Comparison of ENCODE assay signal across 1 cellular context in the genomic region with DNA sequence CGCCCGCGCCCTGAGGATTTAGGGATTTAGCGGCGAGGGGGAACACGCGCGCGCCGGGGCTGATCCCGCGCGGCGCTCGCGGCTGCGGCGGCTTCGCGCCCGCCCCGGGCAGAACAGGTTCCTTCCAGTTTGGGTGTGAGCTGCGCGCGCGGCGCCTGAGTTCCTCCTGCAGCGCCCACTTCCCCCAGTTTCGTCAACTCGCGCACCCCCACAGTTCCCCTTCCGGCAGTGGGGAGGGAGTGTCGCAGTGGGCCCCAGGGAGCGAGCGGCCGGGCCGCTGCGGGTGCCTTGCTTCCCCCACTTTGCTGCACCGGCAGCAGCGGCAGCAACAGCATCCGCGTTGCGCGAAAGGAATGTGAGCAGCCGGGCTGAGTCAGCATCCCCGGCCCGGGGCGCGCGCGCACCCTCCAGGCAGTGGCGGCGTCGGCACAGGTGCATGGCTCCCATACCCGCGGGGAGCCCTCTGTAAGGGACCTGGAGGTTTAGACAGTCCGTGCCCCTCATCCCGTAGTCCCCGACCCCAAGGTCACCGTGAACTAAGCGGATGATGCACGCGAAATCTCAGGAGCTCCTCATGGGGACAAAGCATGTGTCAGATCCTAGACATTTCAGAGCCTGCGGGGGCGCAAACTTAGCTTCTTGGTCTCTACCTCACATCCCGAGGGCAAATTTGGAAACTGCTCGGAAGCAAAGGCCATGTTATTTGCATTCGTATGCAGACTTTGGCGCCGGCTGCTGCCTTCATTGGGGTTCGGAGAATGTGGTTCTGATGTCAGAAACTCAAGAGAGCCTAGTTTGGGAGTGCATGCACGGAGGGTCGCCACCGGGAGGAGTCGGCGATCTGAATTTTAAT.
TF ChIP-seq lines count a peak whose summit lies in the region.

No MANE protein-coding gene starts in this region.

TF ChIP-seq in GM12878, 131 proteins besides CTCF, POLR2A, EP300 and RAD21 (continued from another document and continues in another):
- TF ChIP-seq ETV6 (conservative IDR thresholded peaks at IDR 0.05 in 1 of 2, IDR thresholded peaks at IDR 0.05 in 1 of 2; ENCODE audit: borderline replicate concordance in 1 of 2, low read depth in 1 of 2) (peak in 1 of 2 experiments; percentile 93; a peak in 2 of 4 replicates), STAT3 (IDR thresholded peaks at IDR 0.05; ENCODE audit: low read depth, low read length) (no peak), GATAD2B (conservative IDR thresholded peaks at IDR 0.05; ENCODE audit: low read depth) (peak; percentile 73; the same call in 1 of the 2 replicates), FOXK2 (IDR thresholded peaks at IDR 0.05) (no peak), ATF7 (IDR thresholded peaks at IDR 0.05; ENCODE audit: low read depth) (no peak), REST (IDR thresholded peaks at IDR 0.05; ENCODE audit: low read depth, low read length) (0 out of 2 replicates have a peak, but pooled peaks have one; percentile 21), RCOR1 (conservative IDR thresholded peaks at IDR 0.05; ENCODE audit: low read depth, low read length) (0 out of 2 replicates have a peak, but pooled peaks have one; percentile 42), ASH2L (IDR thresholded peaks at IDR 0.05; ENCODE audit: borderline replicate concordance, low read depth) (0 out of 2 replicates have a peak, but pooled peaks have one; percentile 55), SREBF1 (IDR thresholded peaks at IDR 0.05; ENCODE audit: low read length) (no peak), PML (IDR thresholded peaks at IDR 0.05; ENCODE audit: low read length) (peak; percentile 85), YBX1 (IDR thresholded peaks at IDR 0.05) (no peak), TBL1XR1 (IDR thresholded peaks at IDR 0.05; ENCODE audit: low read depth, low read length) (no peak), TCF12 (IDR thresholded peaks at IDR 0.05; ENCODE audit: low read depth, low read length) (peak; percentile 68; the same call in 1 of the 2 replicates), WRNIP1 (IDR thresholded peaks at IDR 0.05; ENCODE audit: borderline replicate concordance, low read depth, low read length) (no peak), IRF4 (IDR thresholded peaks at IDR 0.05; ENCODE audit: low read depth, low read length) (0 out of 2 replicates have a peak, but pooled peaks have one; percentile 13), CBFB (IDR thresholded peaks at IDR 0.05; ENCODE audit: low read depth) (peak; percentile 41; the same call in 1 of the 2 replicates), BMI1 (IDR thresholded peaks at IDR 0.05; ENCODE audit: borderline replicate concordance) (no peak), KDM1A (IDR thresholded peaks at IDR 0.05; ENCODE audit: borderline replicate concordance) (no peak), SP1 (IDR thresholded peaks at IDR 0.05; ENCODE audit: low read depth, low read length) (no peak), MTA3 (IDR thresholded peaks at IDR 0.05; ENCODE audit: borderline replicate concordance, low read length) (no peak), RB1 (IDR thresholded peaks at IDR 0.05; ENCODE audit: borderline replicate concordance) (no peak), SUZ12 (IDR thresholded peaks at IDR 0.05; ENCODE audit: unreplicated experiment) (no peak), NBN (IDR thresholded peaks at IDR 0.05) (peak; percentile 65; the same call in 1 of the 2 replicates), CBX5 (IDR thresholded peaks at IDR 0.05; ENCODE audit: low read depth) (peak; percentile 67; the same call in 1 of the 2 replicates), NRF1 (conservative IDR thresholded peaks at IDR 0.05; ENCODE audit: low read depth, low read length) (peak; percentile 36; the same call in 1 of the 2 replicates), ZBTB33 (IDR thresholded peaks at IDR 0.05) (no peak), CBX3 (IDR thresholded peaks at IDR 0.05; ENCODE audit: borderline replicate concordance, low read depth) (no peak), POLR2AphosphoS5 (IDR thresholded peaks at IDR 0.05; ENCODE audit: low read length) (peak; percentile 81), BHLHE40 (IDR thresholded peaks at IDR 0.05; ENCODE audit: borderline replicate concordance in 1 of 2, low read depth in 2 of 2, low read length in 1 of 2) (peak in 1 of 2 experiments; percentile 42; a peak in 2 of 4 replicates), KLF5 (IDR thresholded peaks at IDR 0.05; ENCODE audit: partially characterized antibody) (no peak), CREM (IDR thresholded peaks at IDR 0.05; ENCODE audit: low read depth) (peak; percentile 43; the same call in 1 of the 2 replicates), MYC (IDR thresholded peaks at IDR 0.05; ENCODE audit: insufficient read depth, insufficient read length, insufficient replicate concordance, low read length, severe bottlenecking) (no peak), ZSCAN29 (IDR thresholded peaks at IDR 0.05) (no peak), ZNF24 (IDR thresholded peaks at IDR 0.05) (no peak), ATF3 (IDR thresholded peaks at IDR 0.05; ENCODE audit: borderline replicate concordance, extremely low read depth, low read depth, low read length) (no peak), NFIC (IDR thresholded peaks at IDR 0.05; ENCODE audit: low read depth, low read length) (no peak), BCLAF1 (IDR thresholded peaks at IDR 0.05) (no peak), USF2 (IDR thresholded peaks at IDR 0.05; ENCODE audit: borderline replicate concordance, low read depth, low read length) (no peak), SMARCA5 (IDR thresholded peaks at IDR 0.05) (no peak), JUND (IDR thresholded peaks at IDR 0.05; ENCODE audit: low read depth, low read length) (no peak), ATF2 (IDR thresholded peaks at IDR 0.05; ENCODE audit: low read length) (no peak)
- TF ChIP-seq, protein P1, sequence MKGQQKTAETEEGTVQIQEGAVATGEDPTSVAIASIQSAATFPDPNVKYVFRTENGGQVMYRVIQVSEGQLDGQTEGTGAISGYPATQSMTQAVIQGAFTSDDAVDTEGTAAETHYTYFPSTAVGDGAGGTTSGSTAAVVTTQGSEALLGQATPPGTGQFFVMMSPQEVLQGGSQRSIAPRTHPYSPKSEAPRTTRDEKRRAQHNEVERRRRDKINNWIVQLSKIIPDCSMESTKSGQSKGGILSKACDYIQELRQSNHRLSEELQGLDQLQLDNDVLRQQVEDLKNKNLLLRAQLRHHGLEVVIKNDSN (IDR thresholded peaks at IDR 0.05; ENCODE audit: borderline replicate concordance, extremely low read length, insufficient read depth, low read depth, low read length), result no peak
- TF ChIP-seq, protein P2, sequence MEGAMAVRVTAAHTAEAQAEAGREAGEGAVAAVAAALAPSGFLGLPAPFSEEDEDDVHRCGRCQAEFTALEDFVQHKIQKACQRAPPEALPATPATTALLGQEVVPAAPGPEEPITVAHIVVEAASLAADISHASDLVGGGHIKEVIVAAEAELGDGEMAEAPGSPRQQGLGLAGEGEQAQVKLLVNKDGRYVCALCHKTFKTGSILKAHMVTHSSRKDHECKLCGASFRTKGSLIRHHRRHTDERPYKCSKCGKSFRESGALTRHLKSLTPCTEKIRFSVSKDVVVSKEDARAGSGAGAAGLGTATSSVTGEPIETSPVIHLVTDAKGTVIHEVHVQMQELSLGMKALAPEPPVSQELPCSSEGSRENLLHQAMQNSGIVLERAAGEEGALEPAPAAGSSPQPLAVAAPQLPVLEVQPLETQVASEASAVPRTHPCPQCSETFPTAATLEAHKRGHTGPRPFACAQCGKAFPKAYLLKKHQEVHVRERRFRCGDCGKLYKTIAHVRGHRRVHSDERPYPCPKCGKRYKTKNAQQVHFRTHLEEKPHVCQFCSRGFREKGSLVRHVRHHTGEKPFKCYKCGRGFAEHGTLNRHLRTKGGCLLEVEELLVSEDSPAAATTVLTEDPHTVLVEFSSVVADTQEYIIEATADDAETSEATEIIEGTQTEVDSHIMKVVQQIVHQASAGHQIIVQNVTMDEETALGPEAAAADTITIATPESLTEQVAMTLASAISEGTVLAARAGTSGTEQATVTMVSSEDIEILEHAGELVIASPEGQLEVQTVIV (IDR thresholded peaks at IDR 0.05; ENCODE audit: borderline replicate concordance, partially characterized antibody), result no peak
- TF ChIP-seq, protein P3, sequence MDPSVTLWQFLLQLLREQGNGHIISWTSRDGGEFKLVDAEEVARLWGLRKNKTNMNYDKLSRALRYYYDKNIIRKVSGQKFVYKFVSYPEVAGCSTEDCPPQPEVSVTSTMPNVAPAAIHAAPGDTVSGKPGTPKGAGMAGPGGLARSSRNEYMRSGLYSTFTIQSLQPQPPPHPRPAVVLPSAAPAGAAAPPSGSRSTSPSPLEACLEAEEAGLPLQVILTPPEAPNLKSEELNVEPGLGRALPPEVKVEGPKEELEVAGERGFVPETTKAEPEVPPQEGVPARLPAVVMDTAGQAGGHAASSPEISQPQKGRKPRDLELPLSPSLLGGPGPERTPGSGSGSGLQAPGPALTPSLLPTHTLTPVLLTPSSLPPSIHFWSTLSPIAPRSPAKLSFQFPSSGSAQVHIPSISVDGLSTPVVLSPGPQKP (IDR thresholded peaks at IDR 0.05; ENCODE audit: low read depth, low read length), result peak; percentile 60; the same call in 1 of the 2 replicates
